In the genomic region with DNA sequence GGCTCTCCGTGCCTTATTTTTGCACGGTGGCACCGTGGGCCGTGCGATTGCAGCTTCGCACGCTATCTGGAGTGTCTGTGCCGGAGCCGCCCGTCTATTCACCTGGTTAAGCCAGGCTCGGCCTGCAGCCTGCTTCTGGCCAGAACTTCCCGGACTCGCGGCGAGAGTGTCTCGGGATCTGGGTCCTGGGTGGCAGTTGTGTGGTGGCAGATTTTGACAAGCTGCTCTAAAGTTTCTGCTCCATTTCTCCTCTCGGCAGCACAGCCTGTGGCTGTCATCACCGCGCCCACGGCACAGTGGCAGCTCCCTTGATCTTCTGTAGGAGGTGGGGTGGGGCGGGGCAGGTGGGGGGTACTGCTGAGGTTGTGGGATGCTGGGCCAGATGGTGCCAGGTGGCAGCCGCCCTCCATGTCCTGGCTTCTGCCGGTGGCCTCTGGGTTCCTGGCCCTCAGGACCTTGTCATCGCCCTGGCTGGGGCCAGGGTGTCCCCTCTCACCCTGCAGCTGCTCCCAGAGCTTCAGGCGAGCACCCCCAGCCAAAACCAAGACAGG, we compare ENCODE assay signal across 8 cellular contexts. TPM values are rescaled to one million over a fixed set of nuclear protein-coding genes. Genes with fewer than 3 reads are reported as not detected.
DNase-seq lines count a peak whose midpoint lies in the region; ATAC-seq, FAIRE-seq and TF ChIP-seq lines count a peak whose summit lies in the region.

No MANE protein-coding gene starts in this region.

- H4K20me1 ChIP-seq in mammary epithelial cell (ENCODE audit: insufficient read depth, low read length) = no peaks in the 10 kb centered on the region

- H3K36me3 ChIP-seq in mammary epithelial cell (ENCODE audit: insufficient read depth, low read length) (no peaks in the 10 kb centered on the region), lower lobe of right lung (no peaks in the 10 kb centered on the region)

- no peak for FAIRE-seq in GM19239 (lab: Jason Lieb, UNC)
- no peak for FAIRE-seq in HTR-8/SVneo (lab: Jason Lieb, UNC)

- H3K9ac ChIP-seq in mammary epithelial cell (ENCODE audit: insufficient read depth, low read length) = no peak overlapping the region

- WGBS in mammary epithelial cell (ENCODE audit: low coverage, missing lambda C conversion rate) = 5% methylated on average over 11 of the region's 25 CpGs

- no peak overlapping the region for H3K27ac Mint-ChIP-seq in stimulated activated naive CD8-positive, alpha-beta T cell treated with anti-CD3 and anti-CD28 coated beads, Interleukin-15, amount 100 ng/mL, for 72 hours

- no peaks in the 10 kb centered on the region for H3K79me2 ChIP-seq in mammary epithelial cell (ENCODE audit: insufficient read depth, low read length)

- H3K4me3 ChIP-seq in mammary epithelial cell (replicated peaks in 1 of 3; ENCODE audit: insufficient read depth in 1 of 3, low read depth in 2 of 3, low read length in 3 of 3) (peak overlapping the region; percentile 51 to 67 (median 61)), lower lobe of right lung (peak overlapping the region; percentile 57)

- H3K27me3 Mint-ChIP-seq in stimulated activated naive CD8-positive, alpha-beta T cell treated with anti-CD3 and anti-CD28 coated beads, Interleukin-15, amount 100 ng/mL, for 72 hours = peaks cover 62% of the 10 kb centered on the region

- H3K27ac ChIP-seq in mammary epithelial cell (ENCODE audit: insufficient read depth, low read depth, low read length) (no peak overlapping the region), lower lobe of right lung (peak overlapping the region; percentile 46)

- H2AFZ ChIP-seq in mammary epithelial cell (ENCODE audit: low read depth, low read length) = peak overlapping the region; percentile 79

- peak overlapping the region; percentile 64 to 76 for H3K4me3 Mint-ChIP-seq in stimulated activated naive CD8-positive, alpha-beta T cell treated with anti-CD3 and anti-CD28 coated beads, Interleukin-15, amount 100 ng/mL, for 72 hours

- H3K4me2 ChIP-seq in mammary epithelial cell (ENCODE audit: insufficient read depth, low read depth, low read length) = peak overlapping the region; percentile 91

- CTCF ChIA-PET in mammary epithelial cell (lab: Charles Lee; ENCODE audit: low non-redundant PET) = interaction anchor here (0.6 to 1.0 kb wide), 2 partner anchors 68 to 255 kb away, joined by 3 to 9 read pairs; no protein-coding TSS in a partner anchor

- no peaks in the 10 kb centered on the region for H3K9me3 Mint-ChIP-seq in stimulated activated naive CD8-positive, alpha-beta T cell treated with anti-CD3 and anti-CD28 coated beads, Interleukin-15, amount 100 ng/mL, for 72 hours

- TF ChIP-seq CTCF in mammary epithelial cell (conservative IDR thresholded peaks at IDR 0.05 in 1 of 2, IDR thresholded peaks at IDR 0.05 in 1 of 2; ENCODE audit: extremely low read depth in 1 of 2, insufficient read depth in 1 of 2, low read depth in 1 of 2, low read length in 2 of 2) = no peak
- no peak for TF ChIP-seq CTCF in lower lobe of right lung (IDR thresholded peaks at IDR 0.05)

- dilution Hi-C loops in mammary epithelial cell (cut with HindIII; ENCODE audit: low sequenced_read_pairs) = no loop called here

- BruUV-seq in mammary epithelial cell (replicated peaks; lab: Mats Ljungman, UMichigan) = TSS peak; percentile 22

- H3K9me3 ChIP-seq in mammary epithelial cell (replicated peaks; ENCODE audit: insufficient read depth, low read length) (no peaks in the 10 kb centered on the region), lower lobe of right lung (no peaks in the 10 kb centered on the region)

- intact Hi-C loops in mammary epithelial cell (cut with micrococcal nuclease) = loop anchor here (1.0 to 5.0 kb wide), 6 partner anchors 65 to 1070 kb away; partner anchors contain the start of genes EP400, PUS1 and RAN
- intact Hi-C loops in lower lobe of right lung (cut with DNase I) = no loop called here

- in situ Hi-C loops in mammary epithelial cell (cut with MboI; ENCODE audit: low sequenced_read_pairs in 2 of 2) = no loop called here

- H3K4me1 ChIP-seq in mammary epithelial cell (ENCODE audit: insufficient read depth, low read length) (peaks cover 44% of the 10 kb centered on the region), lower lobe of right lung (peaks cover 38% of the 10 kb centered on the region)

- H3K4me1 Mint-ChIP-seq in stimulated activated naive CD8-positive, alpha-beta T cell treated with anti-CD3 and anti-CD28 coated beads, Interleukin-15, amount 100 ng/mL, for 72 hours = peaks cover 21% of the 10 kb centered on the region

- peak; percentile 50 for DNase-seq in EL
- DNase-seq in NCI-H69 (lab: John Stamatoyannopoulos, UW) = peak; percentile 81
- DNase-seq in mammary epithelial cell = peak; percentile 21
- DNase-seq in lower lobe of right lung = no peak
- DNase-seq in stimulated activated naive CD8-positive, alpha-beta T cell treated with anti-CD3 and anti-CD28 coated beads, Interleukin-15, amount 100 ng/mL, for 72 hours = peak in 1 of 2 donors; percentile 44
- no peak for DNase-seq in GM19239 (ENCODE audit: insufficient read length, low spot score)
- DNase-seq in HTR-8/SVneo (ENCODE audit: insufficient read length, low spot score) = no peak
- DNase-seq in Ammon's horn (ENCODE audit: low spot score) = no peak

- ATAC-seq in lower lobe of right lung = peak; percentile 8 to 24
- ATAC-seq in stimulated activated naive CD8-positive, alpha-beta T cell treated with anti-CD3 and anti-CD28 coated beads, Interleukin-15, amount 100 ng/mL, for 72 hours = peak; percentile 24

- H3K27me3 ChIP-seq in mammary epithelial cell (ENCODE audit: insufficient read depth, low read length) (no peaks in the 10 kb centered on the region), lower lobe of right lung (ENCODE audit: low read depth) (peaks cover 78% of the 10 kb centered on the region)

RNA-seq across cellular contexts. Expression of gene MMP17, which starts 2.9 kb away (rescaled TPM):
- total RNA-seq in mammary epithelial cell (10 to 100 TPM in 1 of 2 donors, under 1 TPM in 1; 0.50 to 11.3 TPM), lower lobe of right lung (2.5 TPM)
- 8.1 TPM for polyA plus RNA-seq in mammary epithelial cell
- polyA minus RNA-seq in mammary epithelial cell = 0.57 TPM

Comparison
In these comparisons a context has a peak if more than half of its experiments do, and no peak if none do; other contexts are left out.
1. DNase-seq: peak in EL (single experiment), NCI-H69 (single experiment) and mammary epithelial cell (single experiment); none in lower lobe of right lung (single experiment), GM19239 (single experiment), HTR-8/SVneo (single experiment) and Ammon's horn (single experiment).